2 cellular contexts compared by ENCODE assay signal in genomic region chr10:63500551-63500950, GRCh38.
TF ChIP-seq lines count a peak whose summit lies in the region.

No MANE protein-coding gene starts in this region.

TF ChIP-seq in HEK293, 187 proteins besides CTCF, POLR2A, EP300 and RAD21:
- TF ChIP-seq ZNF366 (tag by site-specific recombination; conservative IDR thresholded peaks at IDR 0.05) (peak; percentile 99), ZBTB17 (tag by site-specific recombination; IDR thresholded peaks at IDR 0.05) (peak; percentile 91)

TF ChIP-seq in HepG2, 621 proteins besides CTCF, POLR2A, EP300 and RAD21:
- TF ChIP-seq ZNF710 (CRISPR knock-in tag; IDR thresholded peaks at IDR 0.05; ENCODE audit: borderline replicate concordance), result 0 out of 2 replicates have a peak, but pooled peaks have one; percentile 37
